In the genomic region with DNA sequence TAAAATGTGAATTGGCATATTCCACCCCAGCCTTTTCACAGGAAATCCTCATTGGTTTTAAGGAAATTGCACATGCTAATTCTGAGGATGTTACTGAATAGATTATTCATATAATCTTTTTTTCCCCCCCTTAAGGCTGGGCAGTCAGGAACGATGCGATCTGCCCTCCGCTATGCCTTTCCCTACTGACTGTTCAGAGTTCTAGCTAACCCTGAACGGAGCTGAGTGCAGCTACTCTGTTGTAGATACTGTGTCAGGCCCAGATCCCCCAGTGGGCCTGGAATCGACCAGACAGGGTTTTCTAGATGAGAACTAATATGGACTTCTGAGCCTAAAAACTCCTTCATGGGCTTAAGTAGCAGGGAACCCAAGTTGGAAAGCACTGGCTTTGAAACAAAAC, we compare ENCODE assay signal across 15 cellular contexts.
DNase-seq lines count a peak whose midpoint lies in the region; ATAC-seq and TF ChIP-seq lines count a peak whose summit lies in the region.
"Had no signal": no experiment of that assay in that cellular context is flagged by ENCODE, and none has a peak within 500 bp of the region (broad histone marks: within the 10 kb centered on the region; RNA-seq: fewer than 3 reads in every experiment).

No MANE protein-coding gene starts in this region.

- intact Hi-C loops in right cardiac atrium (cut with DNase I) = no loop called here
- intact Hi-C loops in Right ventricle myocardium superior (cut with DNase I) = loop anchor here (10.0 kb wide), 1 partner anchor 51 kb away; no protein-coding TSS in a partner anchor
- intact Hi-C loops in dorsolateral prefrontal cortex (cut with DNase I) = no loop called here
- intact Hi-C loops in sigmoid colon (cut with DNase I) = no loop called here

- H3K36me3 ChIP-seq in sigmoid colon = no peaks in the 10 kb centered on the region
- H3K36me3 ChIP-seq: Peyer's patch had no signal

- H3K9me3 ChIP-seq in right cardiac atrium (ENCODE audit: control insufficient read depth, low read length) = no peaks in the 10 kb centered on the region
- no peaks in the 10 kb centered on the region for H3K9me3 ChIP-seq in sigmoid colon
- H3K9me3 ChIP-seq: Peyer's patch had no signal

- H3K27ac ChIP-seq in right cardiac atrium (ENCODE audit: low read length) = peak overlapping the region; percentile 82
- H3K27ac ChIP-seq in dorsolateral prefrontal cortex = peak overlapping the region; percentile 50 to 100 (median 95)
- H3K27ac ChIP-seq in sigmoid colon = peak overlapping the region in 3 of 4 donors; percentile 4 to 32 (median 28)
- H3K27ac ChIP-seq: Peyer's patch had no signal

- DNase-seq in right cardiac atrium (no peak), Right ventricle myocardium superior (no peak), dorsolateral prefrontal cortex (no peak), sigmoid colon (no peak), AG08395 (ENCODE audit: low spot score) (no peak)
- DNase-seq: Calu3; CD4-positive, alpha-beta T cell; KG1; NCI-H187 treated with DMSO at 0.1 percent for 48 hours; NCI-H2171; NCI-H82; Peyer's patch; SIG-M5 had no signal

- H3K4me1 ChIP-seq in right cardiac atrium (ENCODE audit: control insufficient read depth, insufficient read depth, low read length) (peaks cover 3% of the 10 kb centered on the region), sigmoid colon (peaks cover 0 to 40% (median 25%) of the 10 kb centered on the region in 4 donors)
- H3K4me1 ChIP-seq: Peyer's patch had no signal

- H3K27me3 ChIP-seq in right cardiac atrium (ENCODE audit: control insufficient read depth, insufficient read depth) (no peaks in the 10 kb centered on the region), dorsolateral prefrontal cortex (no peaks in the 10 kb centered on the region), sigmoid colon (no peaks in the 10 kb centered on the region)
- H3K27me3 ChIP-seq: Peyer's patch had no signal

- ATAC-seq in right cardiac atrium (no peak), Right ventricle myocardium superior (ENCODE audit: poor library complexity) (no peak), HG03196 (IDR thresholded peaks at IDR 0.05; ENCODE audit: unreplicated experiment) (no peak), GM19467 (IDR thresholded peaks at IDR 0.05; ENCODE audit: unreplicated experiment) (no peak)

- H3K4me3 ChIP-seq in right cardiac atrium (ENCODE audit: low read length) = peak overlapping the region; percentile 7
- peak overlapping the region in 55 of 59 donors; percentile 2 to 76 (median 34) for H3K4me3 ChIP-seq in dorsolateral prefrontal cortex
- H3K4me3 ChIP-seq in sigmoid colon = no peak overlapping the region
- H3K4me3 ChIP-seq: Peyer's patch had no signal

- no peak for TF ChIP-seq EP300 in sigmoid colon (IDR thresholded peaks at IDR 0.05)

- TF ChIP-seq POLR2A in sigmoid colon (IDR thresholded peaks at IDR 0.05) = no peak

- TF ChIP-seq CTCF in dorsolateral prefrontal cortex (IDR thresholded peaks at IDR 0.05 in 54 of 56, conservative IDR thresholded peaks at IDR 0.05 in 2 of 56; ENCODE audit: low read depth in 1 of 56, partially characterized antibody in 56 of 56) (no peak), sigmoid colon (IDR thresholded peaks at IDR 0.05) (no peak)

- 54% methylated on average over 5 of the region's 5 CpGs for WGBS in right cardiac atrium
- WGBS in sigmoid colon, 2 donors = 78 to 86% methylated on average over 5 of the region's 5 CpGs

Comparison
In these comparisons a context has a peak if more than half of its experiments do, and no peak if none do; other contexts are left out.
1. H3K27ac ChIP-seq: peak in every context shown above with its lines; median percentile 95 in dorsolateral prefrontal cortex; 82 in right cardiac atrium; 28 in sigmoid colon.
2. H3K4me3 ChIP-seq: peak in right cardiac atrium (single experiment) and dorsolateral prefrontal cortex (55 of 59); none in sigmoid colon (0 of 4).